ENCODE assay signal across 19 cellular contexts in genomic region chr5:133381571-133382365, GRCh38.
DNase-seq lines count a peak whose midpoint lies in the region; ATAC-seq lines count a peak whose summit lies in the region.
"Had no signal": no experiment of that assay in that cellular context is flagged by ENCODE, and none has a peak within 500 bp of the region (broad histone marks: within the 10 kb centered on the region; RNA-seq: fewer than 3 reads in every experiment).

No MANE protein-coding gene starts in this region.

- H3K4me1 Mint-ChIP-seq in T-helper 17 cell: peaks cover 4% of the 10 kb centered on the region

- H3K27ac ChIP-seq in caudate nucleus (ENCODE audit: low read depth, low read length) (peak overlapping the region; percentile 65), temporal lobe (ENCODE audit: low read depth, low read length) (peak overlapping the region; percentile 36)
- H3K27ac ChIP-seq: GM23248 had no signal

- no peaks in the 10 kb centered on the region for H3K36me3 Mint-ChIP-seq in T-helper 17 cell (ENCODE audit: low read depth)
- H3K36me3 Mint-ChIP-seq: CD4-positive, CD25-positive, alpha-beta regulatory T cell had no signal

- H3K27me3 Mint-ChIP-seq in T-helper 17 cell: peaks cover 33% of the 10 kb centered on the region

- ATAC-seq in T-helper 17 cell: no peak
- no peak for ATAC-seq in left lobe of liver
- ATAC-seq: HCT116, Right ventricle myocardium inferior had no signal

- no peak overlapping the region for H3K27ac Mint-ChIP-seq in T-helper 17 cell

- peaks cover 3% of the 10 kb centered on the region for H3K9me3 ChIP-seq in T-helper 17 cell (ENCODE audit: control insufficient read depth, low read length, poor library complexity, severe bottlenecking)

- peak overlapping the region; percentile 28 for H3K4me3 Mint-ChIP-seq in T-helper 17 cell
- H3K4me3 Mint-ChIP-seq: CD4-positive, CD25-positive, alpha-beta regulatory T cell had no signal

- DNase-seq in T-helper 17 cell (no peak), caudate nucleus (lab: John Stamatoyannopoulos, UW) (peak in 4 of 61 donors; percentile 16 to 30 (median 26)), left lobe of liver (ENCODE audit: low spot score) (peak; percentile 23), RKO (ENCODE audit: low spot score) (no peak), GM19240 (ENCODE audit: insufficient read length, low spot score) (no peak)
- DNase-seq in stimulated activated CD4-positive, alpha-beta T cell treated with anti-CD3 and anti-CD28 coated beads, Interleukin-4, amount 100 ng/mL, for 1 hour: no peak
- DNase-seq: CD4-positive, CD25-positive, alpha-beta regulatory T cell; DMS79; GM23248; Kasumi-1; MG63; NCI-H1417; NCI-H1694 treated with DMSO at 0.1 percent for 48 hours; NCI-H2081 treated with DMSO at 0.1 percent for 48 hours; NCI-H524 treated with DMSO at 0.1 percent for 48 hours; OCI-M1 had no signal
